17 cellular contexts compared by ENCODE assay signal in the genomic region with DNA sequence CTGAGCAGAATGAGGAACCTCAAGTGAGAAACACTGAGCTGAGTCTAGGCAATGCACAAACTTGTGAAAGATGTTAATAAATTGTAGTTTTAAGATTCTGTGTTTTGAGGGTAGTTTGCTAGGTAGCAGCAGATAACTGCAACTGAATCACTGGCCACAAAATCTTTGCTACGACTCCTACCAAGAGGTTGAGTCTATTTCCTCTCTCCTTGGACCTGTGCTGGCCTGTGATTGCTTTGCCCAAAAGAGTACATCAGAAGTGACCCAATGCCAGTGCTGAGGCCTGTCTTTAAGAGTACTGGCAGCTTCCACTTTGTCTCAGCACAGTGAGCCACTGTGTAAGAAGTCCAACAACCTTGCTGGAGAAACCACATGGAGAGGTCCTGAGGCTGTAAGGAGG. TPM values are rescaled to one million over a fixed set of nuclear protein-coding genes. Genes with fewer than 3 reads are reported as not detected.
DNase-seq lines count a peak whose midpoint lies in the region; ATAC-seq and TF ChIP-seq lines count a peak whose summit lies in the region.
"Had no signal": no experiment of that assay in that cellular context is flagged by ENCODE, and none has a peak within 500 bp of the region (broad histone marks: within the 10 kb centered on the region; RNA-seq: fewer than 3 reads in every experiment).

No MANE protein-coding gene starts in this region.

- peaks cover 61% of the 10 kb centered on the region for H3K4me1 Mint-ChIP-seq in HFFc6 (ENCODE audit: low read depth)
- H3K4me1 Mint-ChIP-seq in activated T-helper 17 cell treated with anti-CD3 and anti-CD28 coated beads, Interleukin-2, amount 50 U/mL, for 72 hours: peaks cover 6% of the 10 kb centered on the region
- H3K4me1 Mint-ChIP-seq: B cell had no signal

- no peaks in the 10 kb centered on the region for H3F3A ChIP-seq in MM.1S (ENCODE audit: insufficient read depth, low read length)

- no peaks in the 10 kb centered on the region for H3K4me1 ChIP-seq in MM.1S (ENCODE audit: low read length)

- H3K9me3 Mint-ChIP-seq in HFFc6: no peaks in the 10 kb centered on the region
- no peaks in the 10 kb centered on the region for H3K9me3 Mint-ChIP-seq in activated T-helper 17 cell treated with anti-CD3 and anti-CD28 coated beads, Interleukin-2, amount 50 U/mL, for 72 hours
- H3K9me3 Mint-ChIP-seq: CD4-positive, alpha-beta T cell had no signal

- no peak overlapping the region for H3K4me3 Mint-ChIP-seq in HFFc6
- H3K4me3 Mint-ChIP-seq in activated T-helper 17 cell treated with anti-CD3 and anti-CD28 coated beads, Interleukin-2, amount 50 U/mL, for 72 hours: no peak overlapping the region
- H3K4me3 Mint-ChIP-seq: B cell; CD4-positive, alpha-beta T cell had no signal

- no peak overlapping the region for H2AFZ ChIP-seq in MM.1S (ENCODE audit: low read length)

- no peaks in the 10 kb centered on the region for H3K9me3 ChIP-seq in MM.1S (replicated peaks; ENCODE audit: insufficient read depth, low read length)
- H3K9me3 ChIP-seq: SJSA1 had no signal

- H3K79me2 ChIP-seq in MM.1S (ENCODE audit: low read length): no peaks in the 10 kb centered on the region

- DNase-seq in HFFc6 (no peak), kidney tubule cell (ENCODE audit: low spot score) (peak; percentile 6), left colon (no peak), MM.1S (no peak)
- DNase-seq in stimulated activated CD4-positive, alpha-beta T cell treated with anti-CD3 and anti-CD28 coated beads, Interleukin-2, amount 100 ng/mL, for 24 hours: no peak
- DNase-seq: CD4-positive, alpha-beta T cell; DMS53; H7; NCI-H1436; NCI-H2029; NCI-H2171 treated with DMSO at 0.1 percent for 48 hours; NCI-H774 had no signal

- H3K36me3 ChIP-seq in MM.1S (replicated peaks; ENCODE audit: insufficient read depth, low read length): no peaks in the 10 kb centered on the region
- H3K36me3 ChIP-seq: SJSA1 had no signal

- TF ChIP-seq CTCF in C4-2B (conservative IDR thresholded peaks at IDR 0.05) (no peak), HFFc6 (IDR thresholded peaks at IDR 0.05) (no peak), MM.1S (IDR thresholded peaks at IDR 0.05; ENCODE audit: low read length) (no peak)

- no peaks in the 10 kb centered on the region for H3K36me3 Mint-ChIP-seq in HFFc6 (ENCODE audit: low read depth)
- H3K36me3 Mint-ChIP-seq in activated T-helper 17 cell treated with anti-CD3 and anti-CD28 coated beads, Interleukin-2, amount 50 U/mL, for 72 hours (ENCODE audit: low read depth): no peaks in the 10 kb centered on the region

- H3K27ac Mint-ChIP-seq in HFFc6: peak overlapping the region; percentile 85
- H3K27ac Mint-ChIP-seq in activated T-helper 17 cell treated with anti-CD3 and anti-CD28 coated beads, Interleukin-2, amount 50 U/mL, for 72 hours: no peak overlapping the region
- H3K27ac Mint-ChIP-seq: B cell; CD4-positive, alpha-beta T cell had no signal

- no peak overlapping the region for H3K4me2 ChIP-seq in MM.1S (ENCODE audit: low read depth, low read length)

- H3K27ac ChIP-seq in C4-2B: peak overlapping the region; percentile 5; the same call in 1 of the 2 replicates
- H3K27ac ChIP-seq in MM.1S (ENCODE audit: low read length): no peak overlapping the region

- no peaks in the 10 kb centered on the region for H4K20me1 ChIP-seq in MM.1S (ENCODE audit: insufficient read depth, low read length)

- ATAC-seq in activated T-helper 17 cell treated with anti-CD3 and anti-CD28 coated beads, Interleukin-2, amount 50 U/mL, for 72 hours (replicated peaks): peak; percentile 29
- ATAC-seq in left colon (no peak), GM21825 (IDR thresholded peaks at IDR 0.05; ENCODE audit: unreplicated experiment) (no peak)

- H3K9ac ChIP-seq in MM.1S (ENCODE audit: low read length): no peak overlapping the region

- H3K27me3 Mint-ChIP-seq in HFFc6 (ENCODE audit: insufficient read depth): no peaks in the 10 kb centered on the region
- peaks cover 4% of the 10 kb centered on the region for H3K27me3 Mint-ChIP-seq in activated T-helper 17 cell treated with anti-CD3 and anti-CD28 coated beads, Interleukin-2, amount 50 U/mL, for 72 hours
- H3K27me3 Mint-ChIP-seq: B cell; CD4-positive, alpha-beta T cell had no signal

- intact Hi-C loops in left colon (cut with DNase I, micrococcal nuclease): no loop called here

- H3K4me3 ChIP-seq in MM.1S (ENCODE audit: low read length): no peak overlapping the region
- H3K4me3 ChIP-seq: SJSA1 had no signal

- H3K9me2 ChIP-seq in MM.1S (replicated peaks; ENCODE audit: insufficient read depth, low read length): no peaks in the 10 kb centered on the region

- H3K27me3 ChIP-seq in MM.1S (replicated peaks; ENCODE audit: insufficient read depth, low read length): no peaks in the 10 kb centered on the region
- H3K27me3 ChIP-seq: SJSA1 had no signal

RNA-seq across cellular contexts. Expression of a gene that starts 11.9 kb away (rescaled TPM):
- total RNA-seq in HFFc6 (2021; fragmentation: NEBNext Ultra II Directional; extraction: Animal tissue kit (Norgen Biotek cat#: 25700)): 10 to 100 TPM; 19.5 to 60.9 (median 23.4) TPM
- total RNA-seq in activated T-helper 17 cell treated with anti-CD3 and anti-CD28 coated beads, Interleukin-2, amount 50 U/mL, for 72 hours: 1 to 10 TPM; 1.1 to 2.5 TPM
- 10 to 100 TPM; 79.5 to 97.7 TPM for total RNA-seq in left colon

Comparison
In these comparisons a context has a peak if more than half of its experiments do, and no peak if none do; other contexts are left out.
1. RNA of a gene that starts 11.9 kb away (total RNA-seq): 79.5 to 97.7 TPM in left colon and 19.5 to 60.9 TPM in HFFc6; 1.1 to 2.5 TPM in activated T-helper 17 cell treated with anti-CD3 and anti-CD28 coated beads, Interleukin-2, amount 50 U/mL, for 72 hours; every median in the first group is over 4 times any median in the second.